1 cellular context compared by ENCODE assay signal in the genomic region with DNA sequence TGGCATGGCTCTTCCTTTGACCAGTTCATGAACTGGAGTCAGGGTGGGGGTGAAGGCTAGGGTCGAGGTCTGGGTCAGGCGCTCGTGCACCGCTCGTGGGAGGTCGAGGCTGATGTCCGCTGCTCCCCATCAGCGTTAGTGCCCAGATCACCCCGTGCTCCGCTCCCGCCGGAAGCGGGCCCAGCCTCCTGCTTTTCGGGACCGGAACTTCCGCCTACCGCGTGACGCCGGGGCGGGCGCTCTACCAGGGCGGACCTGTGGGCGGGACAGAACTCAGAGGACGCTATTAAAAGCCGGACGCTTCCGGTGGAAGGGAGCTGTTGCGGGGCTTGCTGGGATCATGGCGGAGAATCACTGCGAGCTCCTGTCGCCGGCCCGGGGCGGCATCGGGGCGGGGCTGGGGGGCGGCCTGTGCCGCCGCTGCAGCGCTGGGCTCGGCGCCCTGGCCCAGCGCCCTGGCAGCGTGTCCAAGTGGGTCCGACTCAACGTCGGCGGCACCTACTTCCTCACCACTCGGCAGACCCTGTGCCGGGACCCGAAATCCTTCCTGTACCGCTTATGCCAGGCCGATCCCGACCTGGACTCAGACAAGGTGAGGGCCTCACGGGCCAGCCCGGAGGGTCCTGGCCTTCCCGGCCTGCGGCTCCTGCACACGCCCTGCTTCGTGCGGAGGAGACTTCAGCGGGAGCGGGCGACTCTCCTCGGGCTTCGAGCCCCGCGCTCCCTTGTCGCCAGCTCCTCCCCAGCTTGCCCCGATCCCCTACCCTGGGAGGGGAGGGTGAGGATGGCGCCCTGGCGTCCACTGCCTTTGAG.
A peak's percentile ranks its signal among the peaks of the same experiment; 100 is the strongest.
TF ChIP-seq lines count a peak whose summit lies in the region.

A gene with protein sequence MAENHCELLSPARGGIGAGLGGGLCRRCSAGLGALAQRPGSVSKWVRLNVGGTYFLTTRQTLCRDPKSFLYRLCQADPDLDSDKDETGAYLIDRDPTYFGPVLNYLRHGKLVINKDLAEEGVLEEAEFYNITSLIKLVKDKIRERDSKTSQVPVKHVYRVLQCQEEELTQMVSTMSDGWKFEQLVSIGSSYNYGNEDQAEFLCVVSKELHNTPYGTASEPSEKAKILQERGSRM (plus strand): TSS at position 315 of the 813 bp plus-strand sequence. CDS start 26 bp downstream, at position 341.

TF ChIP-seq in K562, 482 proteins besides CTCF, POLR2A, EP300 and RAD21 (continued from another document and continues in another):
- TF ChIP-seq, protein P1, sequence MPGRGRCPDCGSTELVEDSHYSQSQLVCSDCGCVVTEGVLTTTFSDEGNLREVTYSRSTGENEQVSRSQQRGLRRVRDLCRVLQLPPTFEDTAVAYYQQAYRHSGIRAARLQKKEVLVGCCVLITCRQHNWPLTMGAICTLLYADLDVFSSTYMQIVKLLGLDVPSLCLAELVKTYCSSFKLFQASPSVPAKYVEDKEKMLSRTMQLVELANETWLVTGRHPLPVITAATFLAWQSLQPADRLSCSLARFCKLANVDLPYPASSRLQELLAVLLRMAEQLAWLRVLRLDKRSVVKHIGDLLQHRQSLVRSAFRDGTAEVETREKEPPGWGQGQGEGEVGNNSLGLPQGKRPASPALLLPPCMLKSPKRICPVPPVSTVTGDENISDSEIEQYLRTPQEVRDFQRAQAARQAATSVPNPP (IDR thresholded peaks at IDR 0.05; ENCODE audit: borderline replicate concordance, insufficient read depth, insufficient read length) = no peak
- TF ChIP-seq ZNF644 (tag; IDR thresholded peaks at IDR 0.05; ENCODE audit: low read depth) (peak; percentile 47; the same call in 1 of the 2 replicates), TAF7 (tag; IDR thresholded peaks at IDR 0.05) (peak; percentile 67), NFATC3 (IDR thresholded peaks at IDR 0.05) (peak; percentile 43; the same call in 1 of the 2 replicates), TAL1 (IDR thresholded peaks at IDR 0.05) (no peak), FIP1L1 (IDR thresholded peaks at IDR 0.05; ENCODE audit: low read depth, low read length, poor library complexity, severe bottlenecking) (peak; percentile 86), SOX6 (IDR thresholded peaks at IDR 0.05) (peak; percentile 79), SUPT5H (IDR thresholded peaks at IDR 0.05) (peak; percentile 96), PHF8 (IDR thresholded peaks at IDR 0.05; ENCODE audit: borderline replicate concordance, low read length) (peak; percentile 96), HCFC1 (IDR thresholded peaks at IDR 0.05; ENCODE audit: low read depth, low read length) (peak; percentile 94), GTF2E2 (tag; IDR thresholded peaks at IDR 0.05) (peak; percentile 54; the same call in 1 of the 2 replicates), SMC3 (conservative IDR thresholded peaks at IDR 0.05; ENCODE audit: insufficient read depth, low read depth, low read length) (no peak), SRSF3 (IDR thresholded peaks at IDR 0.05; ENCODE audit: insufficient read depth, low read length) (no peak), FOXA1 (IDR thresholded peaks at IDR 0.05; ENCODE audit: borderline replicate concordance) (no peak), SP1 (CRISPR knock-in tag; IDR thresholded peaks at IDR 0.05) (peak; percentile 100), ZNF12 (CRISPR knock-in tag; IDR thresholded peaks at IDR 0.05) (peak; percentile 89), SMARCA5 (IDR thresholded peaks at IDR 0.05) (no peak), ELF4 (CRISPR knock-in tag; IDR thresholded peaks at IDR 0.05) (peak; percentile 67; the same call in 1 of the 2 replicates), ASH1L (IDR thresholded peaks at IDR 0.05; ENCODE audit: borderline replicate concordance, low read depth, partially characterized antibody) (peak; percentile 29), EP400 (IDR thresholded peaks at IDR 0.05) (peak; percentile 97)
- TF ChIP-seq, protein P2, sequence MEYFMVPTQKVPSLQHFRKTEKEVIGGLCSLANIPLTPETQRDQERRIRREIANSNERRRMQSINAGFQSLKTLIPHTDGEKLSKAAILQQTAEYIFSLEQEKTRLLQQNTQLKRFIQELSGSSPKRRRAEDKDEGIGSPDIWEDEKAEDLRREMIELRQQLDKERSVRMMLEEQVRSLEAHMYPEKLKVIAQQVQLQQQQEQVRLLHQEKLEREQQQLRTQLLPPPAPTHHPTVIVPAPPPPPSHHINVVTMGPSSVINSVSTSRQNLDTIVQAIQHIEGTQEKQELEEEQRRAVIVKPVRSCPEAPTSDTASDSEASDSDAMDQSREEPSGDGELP (CRISPR knock-in tag; IDR thresholded peaks at IDR 0.05; ENCODE audit: borderline replicate concordance) = peak; percentile 91
- TF ChIP-seq, protein P3, sequence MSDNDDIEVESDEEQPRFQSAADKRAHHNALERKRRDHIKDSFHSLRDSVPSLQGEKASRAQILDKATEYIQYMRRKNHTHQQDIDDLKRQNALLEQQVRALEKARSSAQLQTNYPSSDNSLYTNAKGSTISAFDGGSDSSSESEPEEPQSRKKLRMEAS (CRISPR knock-in tag; IDR thresholded peaks at IDR 0.05) = peak; percentile 96
- TF ChIP-seq, protein P4, sequence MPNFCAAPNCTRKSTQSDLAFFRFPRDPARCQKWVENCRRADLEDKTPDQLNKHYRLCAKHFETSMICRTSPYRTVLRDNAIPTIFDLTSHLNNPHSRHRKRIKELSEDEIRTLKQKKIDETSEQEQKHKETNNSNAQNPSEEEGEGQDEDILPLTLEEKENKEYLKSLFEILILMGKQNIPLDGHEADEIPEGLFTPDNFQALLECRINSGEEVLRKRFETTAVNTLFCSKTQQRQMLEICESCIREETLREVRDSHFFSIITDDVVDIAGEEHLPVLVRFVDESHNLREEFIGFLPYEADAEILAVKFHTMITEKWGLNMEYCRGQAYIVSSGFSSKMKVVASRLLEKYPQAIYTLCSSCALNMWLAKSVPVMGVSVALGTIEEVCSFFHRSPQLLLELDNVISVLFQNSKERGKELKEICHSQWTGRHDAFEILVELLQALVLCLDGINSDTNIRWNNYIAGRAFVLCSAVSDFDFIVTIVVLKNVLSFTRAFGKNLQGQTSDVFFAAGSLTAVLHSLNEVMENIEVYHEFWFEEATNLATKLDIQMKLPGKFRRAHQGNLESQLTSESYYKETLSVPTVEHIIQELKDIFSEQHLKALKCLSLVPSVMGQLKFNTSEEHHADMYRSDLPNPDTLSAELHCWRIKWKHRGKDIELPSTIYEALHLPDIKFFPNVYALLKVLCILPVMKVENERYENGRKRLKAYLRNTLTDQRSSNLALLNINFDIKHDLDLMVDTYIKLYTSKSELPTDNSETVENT (CRISPR knock-in tag; IDR thresholded peaks at IDR 0.05) = peak; percentile 87; the same call in 1 of the 2 replicates
- TF ChIP-seq, protein P5, sequence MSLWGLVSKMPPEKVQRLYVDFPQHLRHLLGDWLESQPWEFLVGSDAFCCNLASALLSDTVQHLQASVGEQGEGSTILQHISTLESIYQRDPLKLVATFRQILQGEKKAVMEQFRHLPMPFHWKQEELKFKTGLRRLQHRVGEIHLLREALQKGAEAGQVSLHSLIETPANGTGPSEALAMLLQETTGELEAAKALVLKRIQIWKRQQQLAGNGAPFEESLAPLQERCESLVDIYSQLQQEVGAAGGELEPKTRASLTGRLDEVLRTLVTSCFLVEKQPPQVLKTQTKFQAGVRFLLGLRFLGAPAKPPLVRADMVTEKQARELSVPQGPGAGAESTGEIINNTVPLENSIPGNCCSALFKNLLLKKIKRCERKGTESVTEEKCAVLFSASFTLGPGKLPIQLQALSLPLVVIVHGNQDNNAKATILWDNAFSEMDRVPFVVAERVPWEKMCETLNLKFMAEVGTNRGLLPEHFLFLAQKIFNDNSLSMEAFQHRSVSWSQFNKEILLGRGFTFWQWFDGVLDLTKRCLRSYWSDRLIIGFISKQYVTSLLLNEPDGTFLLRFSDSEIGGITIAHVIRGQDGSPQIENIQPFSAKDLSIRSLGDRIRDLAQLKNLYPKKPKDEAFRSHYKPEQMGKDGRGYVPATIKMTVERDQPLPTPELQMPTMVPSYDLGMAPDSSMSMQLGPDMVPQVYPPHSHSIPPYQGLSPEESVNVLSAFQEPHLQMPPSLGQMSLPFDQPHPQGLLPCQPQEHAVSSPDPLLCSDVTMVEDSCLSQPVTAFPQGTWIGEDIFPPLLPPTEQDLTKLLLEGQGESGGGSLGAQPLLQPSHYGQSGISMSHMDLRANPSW (CRISPR knock-in tag; IDR thresholded peaks at IDR 0.05) = peak; percentile 94; the same call in 1 of the 2 replicates
- TF ChIP-seq, protein P6, sequence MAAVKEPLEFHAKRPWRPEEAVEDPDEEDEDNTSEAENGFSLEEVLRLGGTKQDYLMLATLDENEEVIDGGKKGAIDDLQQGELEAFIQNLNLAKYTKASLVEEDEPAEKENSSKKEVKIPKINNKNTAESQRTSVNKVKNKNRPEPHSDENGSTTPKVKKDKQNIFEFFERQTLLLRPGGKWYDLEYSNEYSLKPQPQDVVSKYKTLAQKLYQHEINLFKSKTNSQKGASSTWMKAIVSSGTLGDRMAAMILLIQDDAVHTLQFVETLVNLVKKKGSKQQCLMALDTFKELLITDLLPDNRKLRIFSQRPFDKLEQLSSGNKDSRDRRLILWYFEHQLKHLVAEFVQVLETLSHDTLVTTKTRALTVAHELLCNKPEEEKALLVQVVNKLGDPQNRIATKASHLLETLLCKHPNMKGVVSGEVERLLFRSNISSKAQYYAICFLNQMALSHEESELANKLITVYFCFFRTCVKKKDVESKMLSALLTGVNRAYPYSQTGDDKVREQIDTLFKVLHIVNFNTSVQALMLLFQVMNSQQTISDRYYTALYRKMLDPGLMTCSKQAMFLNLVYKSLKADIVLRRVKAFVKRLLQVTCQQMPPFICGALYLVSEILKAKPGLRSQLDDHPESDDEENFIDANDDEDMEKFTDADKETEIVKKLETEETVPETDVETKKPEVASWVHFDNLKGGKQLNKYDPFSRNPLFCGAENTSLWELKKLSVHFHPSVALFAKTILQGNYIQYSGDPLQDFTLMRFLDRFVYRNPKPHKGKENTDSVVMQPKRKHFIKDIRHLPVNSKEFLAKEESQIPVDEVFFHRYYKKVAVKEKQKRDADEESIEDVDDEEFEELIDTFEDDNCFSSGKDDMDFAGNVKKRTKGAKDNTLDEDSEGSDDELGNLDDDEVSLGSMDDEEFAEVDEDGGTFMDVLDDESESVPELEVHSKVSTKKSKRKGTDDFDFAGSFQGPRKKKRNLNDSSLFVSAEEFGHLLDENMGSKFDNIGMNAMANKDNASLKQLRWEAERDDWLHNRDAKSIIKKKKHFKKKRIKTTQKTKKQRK (IDR thresholded peaks at IDR 0.05; ENCODE audit: borderline replicate concordance, low read depth, low read length) = no peak
- TF ChIP-seq, protein P7, sequence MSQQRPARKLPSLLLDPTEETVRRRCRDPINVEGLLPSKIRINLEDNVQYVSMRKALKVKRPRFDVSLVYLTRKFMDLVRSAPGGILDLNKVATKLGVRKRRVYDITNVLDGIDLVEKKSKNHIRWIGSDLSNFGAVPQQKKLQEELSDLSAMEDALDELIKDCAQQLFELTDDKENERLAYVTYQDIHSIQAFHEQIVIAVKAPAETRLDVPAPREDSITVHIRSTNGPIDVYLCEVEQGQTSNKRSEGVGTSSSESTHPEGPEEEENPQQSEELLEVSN (IDR thresholded peaks at IDR 0.05; ENCODE audit: borderline replicate concordance in 1 of 2, extremely low read depth in 1 of 2, insufficient read depth in 1 of 2, insufficient read length in 1 of 2, low read depth in 1 of 2, low read length in 1 of 2, poor library complexity in 1 of 2, severe bottlenecking in 1 of 2) = peak; percentile 94
- TF ChIP-seq, protein P8, sequence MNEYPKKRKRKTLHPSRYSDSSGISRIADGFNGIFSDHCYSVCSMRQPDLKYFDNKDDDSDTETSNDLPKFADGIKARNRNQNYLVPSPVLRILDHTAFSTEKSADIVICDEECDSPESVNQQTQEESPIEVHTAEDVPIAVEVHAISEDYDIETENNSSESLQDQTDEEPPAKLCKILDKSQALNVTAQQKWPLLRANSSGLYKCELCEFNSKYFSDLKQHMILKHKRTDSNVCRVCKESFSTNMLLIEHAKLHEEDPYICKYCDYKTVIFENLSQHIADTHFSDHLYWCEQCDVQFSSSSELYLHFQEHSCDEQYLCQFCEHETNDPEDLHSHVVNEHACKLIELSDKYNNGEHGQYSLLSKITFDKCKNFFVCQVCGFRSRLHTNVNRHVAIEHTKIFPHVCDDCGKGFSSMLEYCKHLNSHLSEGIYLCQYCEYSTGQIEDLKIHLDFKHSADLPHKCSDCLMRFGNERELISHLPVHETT (CRISPR knock-in tag; conservative IDR thresholded peaks at IDR 0.05 in 1 of 2, IDR thresholded peaks at IDR 0.05 in 1 of 2) = peak in 1 of 2 experiments; percentile 98; a peak in 2 of 4 replicates
- TF ChIP-seq, protein P9, sequence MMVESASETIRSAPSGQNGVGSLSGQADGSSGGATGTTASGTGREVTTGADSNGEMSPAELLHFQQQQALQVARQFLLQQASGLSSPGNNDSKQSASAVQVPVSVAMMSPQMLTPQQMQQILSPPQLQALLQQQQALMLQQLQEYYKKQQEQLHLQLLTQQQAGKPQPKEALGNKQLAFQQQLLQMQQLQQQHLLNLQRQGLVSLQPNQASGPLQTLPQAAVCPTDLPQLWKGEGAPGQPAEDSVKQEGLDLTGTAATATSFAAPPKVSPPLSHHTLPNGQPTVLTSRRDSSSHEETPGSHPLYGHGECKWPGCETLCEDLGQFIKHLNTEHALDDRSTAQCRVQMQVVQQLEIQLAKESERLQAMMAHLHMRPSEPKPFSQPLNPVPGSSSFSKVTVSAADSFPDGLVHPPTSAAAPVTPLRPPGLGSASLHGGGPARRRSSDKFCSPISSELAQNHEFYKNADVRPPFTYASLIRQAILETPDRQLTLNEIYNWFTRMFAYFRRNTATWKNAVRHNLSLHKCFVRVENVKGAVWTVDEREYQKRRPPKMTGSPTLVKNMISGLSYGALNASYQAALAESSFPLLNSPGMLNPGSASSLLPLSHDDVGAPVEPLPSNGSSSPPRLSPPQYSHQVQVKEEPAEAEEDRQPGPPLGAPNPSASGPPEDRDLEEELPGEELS (CRISPR knock-in tag; IDR thresholded peaks at IDR 0.05; ENCODE audit: borderline replicate concordance) = peak; percentile 75
- TF ChIP-seq, protein P10, sequence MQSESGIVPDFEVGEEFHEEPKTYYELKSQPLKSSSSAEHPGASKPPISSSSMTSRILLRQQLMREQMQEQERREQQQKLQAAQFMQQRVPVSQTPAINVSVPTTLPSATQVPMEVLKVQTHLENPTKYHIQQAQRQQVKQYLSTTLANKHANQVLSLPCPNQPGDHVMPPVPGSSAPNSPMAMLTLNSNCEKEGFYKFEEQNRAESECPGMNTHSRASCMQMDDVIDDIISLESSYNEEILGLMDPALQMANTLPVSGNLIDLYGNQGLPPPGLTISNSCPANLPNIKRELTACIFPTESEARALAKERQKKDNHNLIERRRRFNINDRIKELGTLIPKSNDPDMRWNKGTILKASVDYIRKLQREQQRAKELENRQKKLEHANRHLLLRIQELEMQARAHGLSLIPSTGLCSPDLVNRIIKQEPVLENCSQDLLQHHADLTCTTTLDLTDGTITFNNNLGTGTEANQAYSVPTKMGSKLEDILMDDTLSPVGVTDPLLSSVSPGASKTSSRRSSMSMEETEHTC (IDR thresholded peaks at IDR 0.05) = peak; percentile 97
- TF ChIP-seq, protein P11, sequence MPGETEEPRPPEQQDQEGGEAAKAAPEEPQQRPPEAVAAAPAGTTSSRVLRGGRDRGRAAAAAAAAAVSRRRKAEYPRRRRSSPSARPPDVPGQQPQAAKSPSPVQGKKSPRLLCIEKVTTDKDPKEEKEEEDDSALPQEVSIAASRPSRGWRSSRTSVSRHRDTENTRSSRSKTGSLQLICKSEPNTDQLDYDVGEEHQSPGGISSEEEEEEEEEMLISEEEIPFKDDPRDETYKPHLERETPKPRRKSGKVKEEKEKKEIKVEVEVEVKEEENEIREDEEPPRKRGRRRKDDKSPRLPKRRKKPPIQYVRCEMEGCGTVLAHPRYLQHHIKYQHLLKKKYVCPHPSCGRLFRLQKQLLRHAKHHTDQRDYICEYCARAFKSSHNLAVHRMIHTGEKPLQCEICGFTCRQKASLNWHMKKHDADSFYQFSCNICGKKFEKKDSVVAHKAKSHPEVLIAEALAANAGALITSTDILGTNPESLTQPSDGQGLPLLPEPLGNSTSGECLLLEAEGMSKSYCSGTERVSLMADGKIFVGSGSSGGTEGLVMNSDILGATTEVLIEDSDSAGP (CRISPR knock-in tag; IDR thresholded peaks at IDR 0.05) = no peak
